9 cellular contexts compared by ENCODE assay signal in genomic region chrX:81003491-81004185, GRCh38.
"Had no signal": no experiment of that assay in that cellular context is flagged by ENCODE, and none has a peak within 500 bp of the region (broad histone marks: within the 10 kb centered on the region; RNA-seq: fewer than 3 reads in every experiment).

No MANE protein-coding gene starts in this region.

- H3K27ac ChIP-seq: GM23248, HL-60 had no signal

- H3K9ac ChIP-seq: GM23248 had no signal

- H3K4me1 ChIP-seq: HAP-1 had no signal

- H3K9me3 ChIP-seq: HAP-1 had no signal

- H3K36me3 ChIP-seq: HAP-1 had no signal

- H2AFZ ChIP-seq: GM23248 had no signal

- H3K4me3 ChIP-seq: GM23248, HAP-1 had no signal

- DNase-seq: GM23248, GOT3, H7, HFFc6, KBM-7 had no signal

- ATAC-seq: HCT116, HepG2 had no signal
